Comparison of ENCODE assay signal across 8 cellular contexts in genomic region chr20:6007529-6008103, GRCh38. TPM values are rescaled to one million over a fixed set of nuclear protein-coding genes. Genes with fewer than 3 reads are reported as not detected.
A peak's percentile ranks its signal among the peaks of the same experiment; 100 is the strongest.
DNase-seq lines count a peak whose midpoint lies in the region; ATAC-seq, FAIRE-seq and TF ChIP-seq lines count a peak whose summit lies in the region.

No MANE protein-coding gene starts in this region.

- H3K4me1 ChIP-seq in SJCRH30 (peaks cover 7% of the 10 kb centered on the region; the same call in 1 of the 2 replicates), sigmoid colon (peaks cover 0 to 31% (median 26%) of the 10 kb centered on the region in 4 donors)

- peak overlapping the region; percentile 93; the same call in 1 of the 2 replicates for H3K4me3 ChIP-seq in SJCRH30
- peak overlapping the region; percentile 67 for H3K4me3 ChIP-seq in fibroblast of mammary gland (ENCODE audit: control insufficient read depth, low read depth, low read length)
- peak overlapping the region; percentile 52 to 94 (median 74) for H3K4me3 ChIP-seq in sigmoid colon

- no peak overlapping the region for H3K27ac ChIP-seq in SJCRH30
- peak overlapping the region in 3 of 4 donors; percentile 35 to 66 (median 50) for H3K27ac ChIP-seq in sigmoid colon

- intact Hi-C loops in sigmoid colon (cut with DNase I): no loop called here

- WGBS in sigmoid colon, 2 donors: 9 to 45% methylated on average over 3 of the region's 3 CpGs

- no peak for TF ChIP-seq CTCF in fibroblast of mammary gland (conservative IDR thresholded peaks at IDR 0.05; ENCODE audit: control insufficient read depth, insufficient read depth, low read depth, low read length)
- no peak for TF ChIP-seq CTCF in sigmoid colon (IDR thresholded peaks at IDR 0.05)

- no peak for TF ChIP-seq EP300 in sigmoid colon (IDR thresholded peaks at IDR 0.05)

- ATAC-seq in GM19035 (IDR thresholded peaks at IDR 0.05; ENCODE audit: unreplicated experiment) (no peak), HG02798 (IDR thresholded peaks at IDR 0.05; ENCODE audit: poor library complexity, unreplicated experiment) (no peak)

- no peaks in the 10 kb centered on the region for H3K9me3 ChIP-seq in SJCRH30 (replicated peaks)
- H3K9me3 ChIP-seq in sigmoid colon: no peaks in the 10 kb centered on the region

- no peaks in the 10 kb centered on the region for H3K27me3 ChIP-seq in SJCRH30
- H3K27me3 ChIP-seq in sigmoid colon: no peaks in the 10 kb centered on the region

- DNase-seq in GM12891 (ENCODE audit: insufficient read length, low spot score): no peak
- no peak for DNase-seq in SJCRH30
- no peak for DNase-seq in fibroblast of mammary gland (ENCODE audit: low read depth)
- no peak for DNase-seq in sigmoid colon
- no peak for DNase-seq in SK-N-DZ (ENCODE audit: low spot score)
- no peak for DNase-seq in NCI-H748 treated with DMSO at 0.1 percent for 48 hours (lab: John Stamatoyannopoulos, UW)

- FAIRE-seq in GM12891 (lab: Jason Lieb, UNC): peak; percentile 59

- TF ChIP-seq POLR2A in GM12891 (IDR thresholded peaks at IDR 0.05; ENCODE audit: low read depth, low read length) (no peak), sigmoid colon (IDR thresholded peaks at IDR 0.05) (no peak)

- H3K36me3 ChIP-seq in SJCRH30 (peaks cover 27% of the 10 kb centered on the region), sigmoid colon (peaks cover 0 to 25% (median 11%) of the 10 kb centered on the region in 4 donors)

TF ChIP-seq in GM12891, 5 proteins besides CTCF, POLR2A, EP300 and RAD21:
- TF ChIP-seq SPI1 (IDR thresholded peaks at IDR 0.05; ENCODE audit: low read depth, low read length) (no peak), PAX5 (IDR thresholded peaks at IDR 0.05; ENCODE audit: insufficient read depth, low read length, severe bottlenecking) (no peak), POLR2AphosphoS5 (IDR thresholded peaks at IDR 0.05; ENCODE audit: low read depth, low read length) (no peak)

RNA-seq across cellular contexts. Expression of gene CRLS1, which starts 1.7 kb away (rescaled TPM):
- 35.0 TPM for polyA plus RNA-seq in GM12891 (2012; ENCODE audit: low read depth, missing spikeins)
- total RNA-seq in SJCRH30 (2014; rRNA removed; shearing (Covaris generic)): 81.9 and 85.6 TPM in 2 replicates
- total RNA-seq in sigmoid colon: 10 to 100 TPM; 26.3 to 42.1 (median 36.2) TPM
- polyA plus RNA-seq in sigmoid colon: 10 to 100 TPM; 39.6 to 57.8 (median 43.9) TPM
- 46.9 and 65.7 TPM in 2 replicates for polyA plus RNA-seq in SK-N-DZ (2014; cell fraction: cytosol; rRNA removed)
- polyA plus RNA-seq in SK-N-DZ (2014; cell fraction: nucleus; rRNA removed): 37.4 and 47.4 TPM in 2 replicates

RNA-seq across cellular contexts. Expression of gene LRRN4, which starts 46.2 kb away (rescaled TPM):
- polyA plus RNA-seq in GM12891 (2012; ENCODE audit: low read depth, missing spikeins): not detected
- 2.3 and 3.3 TPM in 2 replicates for total RNA-seq in SJCRH30 (2014; rRNA removed; shearing (Covaris generic))
- total RNA-seq in sigmoid colon: under 1 TPM in 1 of 4 donors, not detected in 3; 0.16 TPM
- polyA plus RNA-seq in sigmoid colon: under 1 TPM in 1 of 3 donors, not detected in 2; 0.04 TPM
- polyA plus RNA-seq in SK-N-DZ (2014; cell fraction: cytosol; rRNA removed): 3.2 and 4.2 TPM in 2 replicates
- polyA plus RNA-seq in SK-N-DZ (2014; cell fraction: nucleus; rRNA removed): 3.1 and 4.6 TPM in 2 replicates

RNA-seq across cellular contexts. Expression of gene MCM8, which starts 57.2 kb away (rescaled TPM):
- 7.4 TPM for polyA plus RNA-seq in GM12891 (2012; ENCODE audit: low read depth, missing spikeins)
- 54.7 and 61.2 TPM in 2 replicates for total RNA-seq in SJCRH30 (2014; rRNA removed; shearing (Covaris generic))
- 1 to 10 TPM; 4.6 to 8.0 (median 6.4) TPM for total RNA-seq in sigmoid colon
- polyA plus RNA-seq in sigmoid colon: 1 to 10 TPM; 1.8 to 5.6 (median 2.5) TPM
- polyA plus RNA-seq in SK-N-DZ (2014; cell fraction: cytosol; rRNA removed): 57.9 and 64.0 TPM in 2 replicates
- polyA plus RNA-seq in SK-N-DZ (2014; cell fraction: nucleus; rRNA removed): 60.4 and 71.1 TPM in 2 replicates

RNA-seq across cellular contexts. Expression of gene TRMT6, which starts 57.3 kb away (rescaled TPM):
- polyA plus RNA-seq in GM12891 (2012; ENCODE audit: low read depth, missing spikeins): 14.4 TPM
- 39.6 and 47.1 TPM in 2 replicates for total RNA-seq in SJCRH30 (2014; rRNA removed; shearing (Covaris generic))
- 10 to 100 TPM in 1 of 4 donors, 1 to 10 TPM in 3; 6.1 to 12.7 (median 8.4) TPM for total RNA-seq in sigmoid colon
- polyA plus RNA-seq in sigmoid colon: 10 to 100 TPM in 1 of 3 donors, 1 to 10 TPM in 2; 6.0 to 11.6 (median 7.8) TPM
- polyA plus RNA-seq in SK-N-DZ (2014; cell fraction: cytosol; rRNA removed): 32.3 and 32.4 TPM in 2 replicates
- polyA plus RNA-seq in SK-N-DZ (2014; cell fraction: nucleus; rRNA removed): 23.8 and 26.7 TPM in 2 replicates
